In genomic region chr19:55254625-55254977, GRCh38 we compare ENCODE assay signal across 10 cellular contexts. TPM values are rescaled to one million over a fixed set of nuclear protein-coding genes. Genes with fewer than 3 reads are reported as not detected.
DNase-seq lines count a peak whose midpoint lies in the region; ATAC-seq, FAIRE-seq and TF ChIP-seq lines count a peak whose summit lies in the region.
"Had no signal": no experiment of that assay in that cellular context is flagged by ENCODE, and none has a peak within 500 bp of the region (broad histone marks: within the 10 kb centered on the region; RNA-seq: fewer than 3 reads in every experiment).

No MANE protein-coding gene starts in this region.

- no peak for DNase-seq in activated CD4-positive, alpha-beta T cell treated with anti-CD3 and anti-CD28 coated beads, Interleukin-2, amount 10 ng/mL, durations not matched to agents 24 days and 14 days
- DNase-seq in activated CD4-positive, alpha-beta T cell treated with anti-CD3 and anti-CD28 coated beads for 4 hours = no peak
- no peak for DNase-seq in activated CD8-positive, alpha-beta T cell treated with anti-CD3 and anti-CD28 coated beads, Interleukin-2, amount 10 ng/mL, durations not matched to agents 7 days and 5 days
- DNase-seq in HepG2 (ENCODE audit: low spot score) (no peak), SKM-1 (lab: John Stamatoyannopoulos, UW; ENCODE audit: unreplicated experiment) (no peak), NK-92 (lab: John Stamatoyannopoulos, UW; ENCODE audit: unreplicated experiment) (no peak), NCI-H2227 (lab: John Stamatoyannopoulos, UW; ENCODE audit: unreplicated experiment) (no peak)
- DNase-seq: NCI-H1092 treated with DMSO at 0.1 percent for 48 hours had no signal

- H3K27me3 Mint-ChIP-seq in activated CD4-positive, alpha-beta T cell treated with anti-CD3 and anti-CD28 coated beads, Interleukin-2, amount 10 ng/mL, durations not matched to agents 24 days and 14 days = peaks cover 2% of the 10 kb centered on the region
- no peaks in the 10 kb centered on the region for H3K27me3 Mint-ChIP-seq in activated CD8-positive, alpha-beta T cell treated with anti-CD3 and anti-CD28 coated beads, Interleukin-2, amount 10 ng/mL, durations not matched to agents 7 days and 5 days (ENCODE audit: low read depth)

- H3K4me1 Mint-ChIP-seq in activated CD4-positive, alpha-beta T cell treated with anti-CD3 and anti-CD28 coated beads, Interleukin-2, amount 10 ng/mL, durations not matched to agents 24 days and 14 days = peaks cover 65% of the 10 kb centered on the region
- peaks cover 54% of the 10 kb centered on the region for H3K4me1 Mint-ChIP-seq in activated CD8-positive, alpha-beta T cell treated with anti-CD3 and anti-CD28 coated beads, Interleukin-2, amount 10 ng/mL, durations not matched to agents 7 days and 5 days (ENCODE audit: low read depth)

- no peaks in the 10 kb centered on the region for H3K9me3 ChIP-seq in HepG2 (ENCODE audit: low read length)
- no peaks in the 10 kb centered on the region for H3K9me3 ChIP-seq in thymus (ENCODE audit: control insufficient read depth)

- H3K4me3 Mint-ChIP-seq in activated CD4-positive, alpha-beta T cell treated with anti-CD3 and anti-CD28 coated beads, Interleukin-2, amount 10 ng/mL, durations not matched to agents 24 days and 14 days = peak overlapping the region; percentile 96
- H3K4me3 Mint-ChIP-seq in activated CD8-positive, alpha-beta T cell treated with anti-CD3 and anti-CD28 coated beads, Interleukin-2, amount 10 ng/mL, durations not matched to agents 7 days and 5 days = peak overlapping the region; percentile 91

- CTCF ChIA-PET in activated CD8-positive, alpha-beta T cell treated with anti-CD3 and anti-CD28 coated beads, Interleukin-2, amount 10 ng/mL, durations not matched to agents 7 days and 5 days (lab: Charles Lee) = interaction anchor here (0.9 to 3.8 kb wide), 12 partner anchors 8 to 400 kb away, joined by 3 to 24 read pairs (median 6); partner anchors contain the start of genes HSPBP1, KMT5C, TMEM238 and ZNF784
- CTCF ChIA-PET in HepG2 (lab: Yijun Ruan, JAX; ENCODE audit: low intra/inter-chr PET ratio, low total read pairs) = no interaction called here

- H4K20me1 ChIP-seq in HepG2 (ENCODE audit: insufficient read depth, low read length) = peaks cover 61% of the 10 kb centered on the region

- peaks cover 45% of the 10 kb centered on the region for H3K36me3 Mint-ChIP-seq in activated CD4-positive, alpha-beta T cell treated with anti-CD3 and anti-CD28 coated beads, Interleukin-2, amount 10 ng/mL, durations not matched to agents 24 days and 14 days (ENCODE audit: low read depth)
- peaks cover 68% of the 10 kb centered on the region for H3K36me3 Mint-ChIP-seq in activated CD8-positive, alpha-beta T cell treated with anti-CD3 and anti-CD28 coated beads, Interleukin-2, amount 10 ng/mL, durations not matched to agents 7 days and 5 days (ENCODE audit: low read depth)

- BruUV-seq in HepG2 (replicated peaks; lab: Mats Ljungman, UMichigan) = no TSS peak

- no peak for ATAC-seq in activated CD8-positive, alpha-beta T cell treated with anti-CD3 and anti-CD28 coated beads, Interleukin-2, amount 10 ng/mL, durations not matched to agents 7 days and 5 days
- ATAC-seq in HepG2 = no peak

- POLR2A ChIA-PET in activated CD8-positive, alpha-beta T cell treated with anti-CD3 and anti-CD28 coated beads, Interleukin-2, amount 10 ng/mL, durations not matched to agents 7 days and 5 days (lab: Charles Lee) = interaction anchor here (0.7 to 3.7 kb wide), 10 partner anchors 12 to 351 kb away, joined by 3 to 18 read pairs (median 4); partner anchors contain the start of genes HSPBP1, KMT5C, TMEM238 and UBE2S
- POLR2A ChIA-PET in HepG2 (lab: Yijun Ruan, JAX) = interaction anchor here (1.8 to 4.1 kb wide), 3 partner anchors 48 to 84 kb away, joined by 6 to 14 read pairs (median 10); partner anchors contain the start of gene KMT5C

- 94% methylated on average over 3 of the region's 6 CpGs for WGBS in HepG2 (ENCODE audit: low lambda C conversion rate)
- 3% methylated on average over 6 of the region's 6 CpGs for WGBS in thymus

- TF ChIP-seq CTCF in HepG2 (CRISPR knock-in tag; IDR thresholded peaks at IDR 0.05) = no peak

- intact Hi-C loops in activated CD4-positive, alpha-beta T cell treated with anti-CD3 and anti-CD28 coated beads, Interleukin-2, amount 10 ng/mL, durations not matched to agents 24 days and 14 days (cut with micrococcal nuclease) = loop anchor here (10.0 kb wide), 3 partner anchors 400 to 1050 kb away; partner anchors contain the start of genes LENG9, RPS9 and U2AF2
- intact Hi-C loops in HepG2 (cut with micrococcal nuclease; ENCODE audit: unreplicated experiment) = no loop called here

- H3K9me3 Mint-ChIP-seq in activated CD4-positive, alpha-beta T cell treated with anti-CD3 and anti-CD28 coated beads, Interleukin-2, amount 10 ng/mL, durations not matched to agents 24 days and 14 days = no peaks in the 10 kb centered on the region
- H3K9me3 Mint-ChIP-seq in activated CD8-positive, alpha-beta T cell treated with anti-CD3 and anti-CD28 coated beads, Interleukin-2, amount 10 ng/mL, durations not matched to agents 7 days and 5 days (ENCODE audit: insufficient read depth) = no peaks in the 10 kb centered on the region

- no peak overlapping the region for H3K9ac ChIP-seq in HepG2 (ENCODE audit: insufficient read depth, low read depth, low read length)

- H3K27ac ChIP-seq in HepG2 (ENCODE audit: extremely low read length, insufficient read depth, low read length) (no peak overlapping the region), thymus (ENCODE audit: low read depth) (peak overlapping the region; percentile 99)
- H3K27ac ChIP-seq: cardiac muscle cell had no signal

- H3K36me3 ChIP-seq in HepG2 (replicated peaks in 1 of 2; ENCODE audit: control insufficient read depth in 1 of 2, insufficient read depth in 2 of 2, low read length in 2 of 2) = peaks cover 11 to 36% of the 10 kb centered on the region in 2 experiments; a peak in 4 of 5 replicates
- H3K36me3 ChIP-seq in thymus (ENCODE audit: control insufficient read depth, insufficient read depth) = peaks cover 17% of the 10 kb centered on the region
- H3K36me3 ChIP-seq: cardiac muscle cell had no signal

- 0 out of 2 replicates have a peak overlapping the region, but pooled peaks have one; percentile 99 for H3K4me2 ChIP-seq in HepG2 (ENCODE audit: low read depth, low read length)

- no peak for FAIRE-seq in HepG2 (lab: Jason Lieb, UNC)

- no peak for TF ChIP-seq EP300 in HepG2 (IDR thresholded peaks at IDR 0.05; ENCODE audit: low read depth in 2 of 2, low read length in 2 of 2)
- TF ChIP-seq EP300 in HepG2 (CRISPR knock-in tag; IDR thresholded peaks at IDR 0.05; ENCODE audit: borderline replicate concordance) = no peak

- in situ Hi-C loops in HepG2 (cut with HindIII; ENCODE audit: extremely low pct_ligation_motif_present, low pct_unique_long_range_greater_than_20kb) = no loop called here

- peaks cover 84% of the 10 kb centered on the region for H3K79me2 ChIP-seq in HepG2 (ENCODE audit: insufficient read depth, low read length)

- H3K4me3 ChIP-seq in HepG2 (replicated peaks in 1 of 3; ENCODE audit: insufficient read depth in 1 of 3, low read depth in 2 of 3, low read length in 3 of 3) (no peak overlapping the region), thymus (ENCODE audit: low read length) (peak overlapping the region; percentile 92)
- H3K4me3 ChIP-seq: cardiac muscle cell had no signal

- H2AFZ ChIP-seq in HepG2 (ENCODE audit: low read length) = no peak overlapping the region

- TF ChIP-seq RAD21 in HepG2 (CRISPR knock-in tag; IDR thresholded peaks at IDR 0.05) = no peak

- H3K27ac Mint-ChIP-seq in activated CD4-positive, alpha-beta T cell treated with anti-CD3 and anti-CD28 coated beads, Interleukin-2, amount 10 ng/mL, durations not matched to agents 24 days and 14 days = peak overlapping the region; percentile 96
- peak overlapping the region; percentile 100 for H3K27ac Mint-ChIP-seq in activated CD8-positive, alpha-beta T cell treated with anti-CD3 and anti-CD28 coated beads, Interleukin-2, amount 10 ng/mL, durations not matched to agents 7 days and 5 days

- no peak for TF ChIP-seq POLR2A in HepG2 (IDR thresholded peaks at IDR 0.05; ENCODE audit: insufficient read depth in 1 of 2, low read depth in 2 of 2, low read length in 2 of 2)

- peaks cover 61% of the 10 kb centered on the region for H3K4me1 ChIP-seq in HepG2 (ENCODE audit: insufficient read depth, low read length)
- H3K4me1 ChIP-seq in thymus (ENCODE audit: control insufficient read depth, insufficient read depth, low read length) = peaks cover 49% of the 10 kb centered on the region

- no peaks in the 10 kb centered on the region; a peak in 1 of 5 replicates for H3K27me3 ChIP-seq in HepG2 (ENCODE audit: control insufficient read depth in 1 of 2, insufficient read depth in 2 of 2, low read length in 2 of 2)
- H3K27me3 ChIP-seq in thymus (ENCODE audit: control insufficient read depth, insufficient read depth) = no peaks in the 10 kb centered on the region
- H3K27me3 ChIP-seq: cardiac muscle cell had no signal

RNA-seq across cellular contexts. Expression of gene PPP6R1, which starts 4.2 kb away (rescaled TPM):
- total RNA-seq in activated CD4-positive, alpha-beta T cell treated with anti-CD3 and anti-CD28 coated beads, Interleukin-2, amount 10 ng/mL, durations not matched to agents 24 days and 14 days = 196 and 216 TPM in 2 replicates
- 100 to 1,000 TPM; 256 to 265 TPM for total RNA-seq in activated CD8-positive, alpha-beta T cell treated with anti-CD3 and anti-CD28 coated beads, Interleukin-2, amount 10 ng/mL, durations not matched to agents 7 days and 5 days
- total RNA-seq in HepG2 (2016; rRNA removed; fragmentation: Illumina TruSeq; extraction: Trizol) = 23.0 and 25.8 TPM in 2 replicates
- total RNA-seq in HepG2 (2016; cell fraction: cytosol; rRNA removed; fragmentation: Illumina TruSeq; extraction: Trizol; ENCODE audit: low read depth) = 6.5 and 7.1 TPM in 2 replicates
- total RNA-seq in HepG2 (2016; cell fraction: insoluble cytoplasmic fraction; rRNA removed; fragmentation: Illumina TruSeq; extraction: Trizol) = 18.2 and 27.7 TPM in 2 replicates
- 22.9 and 23.1 TPM in 2 replicates for total RNA-seq in HepG2 (2016; cell fraction: membrane; rRNA removed; fragmentation: Illumina TruSeq; extraction: Trizol)
- total RNA-seq in HepG2 (2016; cell fraction: nucleus; rRNA removed; fragmentation: Illumina TruSeq; extraction: Trizol) = 20.2 and 25.1 TPM in 2 replicates
- 54.0 and 75.7 TPM in 2 replicates for polyA plus RNA-seq in HepG2 (2011; rRNA removed)
- 44.7 and 48.8 TPM in 2 replicates for polyA plus RNA-seq in HepG2 (2011; cell fraction: cytosol; rRNA removed)
- 190 and 211 TPM in 2 replicates for polyA plus RNA-seq in HepG2 (2011; cell fraction: nucleus; rRNA removed)
- 51.7 and 56.8 TPM in 2 replicates for polyA plus RNA-seq in HepG2 (2012)
- polyA plus RNA-seq in HepG2 (2016; cell fraction: cytosol; fragmentation: Illumina TruSeq; extraction: Trizol; ENCODE audit: low read depth) = 8.4 and 9.7 TPM in 2 replicates
- polyA plus RNA-seq in HepG2 (2016; cell fraction: insoluble cytoplasmic fraction; fragmentation: Illumina TruSeq; extraction: Trizol; ENCODE audit: low read depth) = 27.5 and 36.1 TPM in 2 replicates
- polyA plus RNA-seq in HepG2 (2016; cell fraction: membrane; fragmentation: Illumina TruSeq; extraction: Trizol; ENCODE audit: low read depth) = 20.6 and 23.5 TPM in 2 replicates
- polyA plus RNA-seq in HepG2 (2016; cell fraction: nucleus; fragmentation: Illumina TruSeq; extraction: Trizol; ENCODE audit: insufficient read depth, low read depth) = 73.4 and 77.9 TPM in 2 replicates
- 112 and 140 TPM in 2 replicates for polyA minus RNA-seq in HepG2 (2011; rRNA and poly(A)+ RNA removed; ENCODE audit: low replicate concordance)
- 48.9 and 57.3 TPM in 2 replicates for polyA minus RNA-seq in HepG2 (2011; cell fraction: cytosol; rRNA and poly(A)+ RNA removed)
- 48.9 and 67.0 TPM in 2 replicates for polyA minus RNA-seq in HepG2 (2011; cell fraction: nucleus; rRNA and poly(A)+ RNA removed)
- polyA plus RNA-seq in thymus = 48.5 TPM

RNA-seq across cellular contexts. Expression of gene HSPBP1, which starts 25.3 kb away (rescaled TPM):
- total RNA-seq in activated CD4-positive, alpha-beta T cell treated with anti-CD3 and anti-CD28 coated beads, Interleukin-2, amount 10 ng/mL, durations not matched to agents 24 days and 14 days = 63.9 and 68.3 TPM in 2 replicates
- 10 to 100 TPM; 31.1 to 32.7 TPM for total RNA-seq in activated CD8-positive, alpha-beta T cell treated with anti-CD3 and anti-CD28 coated beads, Interleukin-2, amount 10 ng/mL, durations not matched to agents 7 days and 5 days
- total RNA-seq in HepG2 (2016; rRNA removed; fragmentation: Illumina TruSeq; extraction: Trizol) = 33.7 and 35.9 TPM in 2 replicates
- 3.9 TPM in 2 replicates for total RNA-seq in HepG2 (2016; cell fraction: cytosol; rRNA removed; fragmentation: Illumina TruSeq; extraction: Trizol; ENCODE audit: low read depth)
- total RNA-seq in HepG2 (2016; cell fraction: insoluble cytoplasmic fraction; rRNA removed; fragmentation: Illumina TruSeq; extraction: Trizol) = 32.9 and 34.5 TPM in 2 replicates
- total RNA-seq in HepG2 (2016; cell fraction: membrane; rRNA removed; fragmentation: Illumina TruSeq; extraction: Trizol) = 8.1 and 8.5 TPM in 2 replicates
- 14.3 and 15.8 TPM in 2 replicates for total RNA-seq in HepG2 (2016; cell fraction: nucleus; rRNA removed; fragmentation: Illumina TruSeq; extraction: Trizol)
- 22.3 and 25.7 TPM in 2 replicates for polyA plus RNA-seq in HepG2 (2011; rRNA removed)
- polyA plus RNA-seq in HepG2 (2011; cell fraction: cytosol; rRNA removed) = 19.2 and 35.4 TPM in 2 replicates
- 19.5 and 22.1 TPM in 2 replicates for polyA plus RNA-seq in HepG2 (2011; cell fraction: nucleus; rRNA removed)
- polyA plus RNA-seq in HepG2 (2012) = 14.9 and 21.2 TPM in 2 replicates
- 5.6 and 5.7 TPM in 2 replicates for polyA plus RNA-seq in HepG2 (2016; cell fraction: cytosol; fragmentation: Illumina TruSeq; extraction: Trizol; ENCODE audit: low read depth)
- polyA plus RNA-seq in HepG2 (2016; cell fraction: insoluble cytoplasmic fraction; fragmentation: Illumina TruSeq; extraction: Trizol; ENCODE audit: low read depth) = 53.4 and 56.0 TPM in 2 replicates
- 8.9 and 9.7 TPM in 2 replicates for polyA plus RNA-seq in HepG2 (2016; cell fraction: membrane; fragmentation: Illumina TruSeq; extraction: Trizol; ENCODE audit: low read depth)
- 26.8 and 27.6 TPM in 2 replicates for polyA plus RNA-seq in HepG2 (2016; cell fraction: nucleus; fragmentation: Illumina TruSeq; extraction: Trizol; ENCODE audit: insufficient read depth, low read depth)
- 33.2 and 42.3 TPM in 2 replicates for polyA minus RNA-seq in HepG2 (2011; rRNA and poly(A)+ RNA removed; ENCODE audit: low replicate concordance)
- polyA minus RNA-seq in HepG2 (2011; cell fraction: cytosol; rRNA and poly(A)+ RNA removed) = 15.9 and 23.8 TPM in 2 replicates
- 4.6 and 6.1 TPM in 2 replicates for polyA minus RNA-seq in HepG2 (2011; cell fraction: nucleus; rRNA and poly(A)+ RNA removed)
- polyA plus RNA-seq in thymus = 21.8 TPM

RNA-seq across cellular contexts. Expression of gene TMEM86B, which starts 26.0 kb away (rescaled TPM):
- total RNA-seq in activated CD4-positive, alpha-beta T cell treated with anti-CD3 and anti-CD28 coated beads, Interleukin-2, amount 10 ng/mL, durations not matched to agents 24 days and 14 days = 6.8 and 7.7 TPM in 2 replicates
- 10 to 100 TPM; 11.0 to 13.8 TPM for total RNA-seq in activated CD8-positive, alpha-beta T cell treated with anti-CD3 and anti-CD28 coated beads, Interleukin-2, amount 10 ng/mL, durations not matched to agents 7 days and 5 days
- 6.0 and 9.6 TPM in 2 replicates for total RNA-seq in HepG2 (2016; rRNA removed; fragmentation: Illumina TruSeq; extraction: Trizol)
- 9.6 and 12.1 TPM in 2 replicates for total RNA-seq in HepG2 (2016; cell fraction: cytosol; rRNA removed; fragmentation: Illumina TruSeq; extraction: Trizol; ENCODE audit: low read depth)
- 6.1 and 10.1 TPM in 2 replicates for total RNA-seq in HepG2 (2016; cell fraction: insoluble cytoplasmic fraction; rRNA removed; fragmentation: Illumina TruSeq; extraction: Trizol)
- total RNA-seq in HepG2 (2016; cell fraction: membrane; rRNA removed; fragmentation: Illumina TruSeq; extraction: Trizol) = 13.1 and 18.6 TPM in 2 replicates
- total RNA-seq in HepG2 (2016; cell fraction: nucleus; rRNA removed; fragmentation: Illumina TruSeq; extraction: Trizol) = 7.1 and 10.0 TPM in 2 replicates
- 7.7 and 10.7 TPM in 2 replicates for polyA plus RNA-seq in HepG2 (2011; rRNA removed)
- polyA plus RNA-seq in HepG2 (2011; cell fraction: cytosol; rRNA removed) = 6.2 and 9.1 TPM in 2 replicates
- 66.7 and 95.0 TPM in 2 replicates for polyA plus RNA-seq in HepG2 (2011; cell fraction: nucleus; rRNA removed)
- polyA plus RNA-seq in HepG2 (2012) = 16.2 and 16.6 TPM in 2 replicates
- 22.1 and 25.3 TPM in 2 replicates for polyA plus RNA-seq in HepG2 (2016; cell fraction: cytosol; fragmentation: Illumina TruSeq; extraction: Trizol; ENCODE audit: low read depth)
- 8.1 and 13.8 TPM in 2 replicates for polyA plus RNA-seq in HepG2 (2016; cell fraction: insoluble cytoplasmic fraction; fragmentation: Illumina TruSeq; extraction: Trizol; ENCODE audit: low read depth)
- polyA plus RNA-seq in HepG2 (2016; cell fraction: membrane; fragmentation: Illumina TruSeq; extraction: Trizol; ENCODE audit: low read depth) = 27.2 and 29.7 TPM in 2 replicates
- 36.9 and 38.1 TPM in 2 replicates for polyA plus RNA-seq in HepG2 (2016; cell fraction: nucleus; fragmentation: Illumina TruSeq; extraction: Trizol; ENCODE audit: insufficient read depth, low read depth)
- polyA minus RNA-seq in HepG2 (2011; rRNA and poly(A)+ RNA removed; ENCODE audit: low replicate concordance) = 1.9 and 14.4 TPM in 2 replicates
- polyA minus RNA-seq in HepG2 (2011; cell fraction: cytosol; rRNA and poly(A)+ RNA removed) = 2.9 and 3.2 TPM in 2 replicates
- polyA minus RNA-seq in HepG2 (2011; cell fraction: nucleus; rRNA and poly(A)+ RNA removed) = 7.1 and 7.8 TPM in 2 replicates
- polyA plus RNA-seq in thymus = 39.7 TPM

RNA-seq across cellular contexts. Expression of gene BRSK1, which starts 29.2 kb away (rescaled TPM):
- total RNA-seq in activated CD4-positive, alpha-beta T cell treated with anti-CD3 and anti-CD28 coated beads, Interleukin-2, amount 10 ng/mL, durations not matched to agents 24 days and 14 days = 5.9 and 7.9 TPM in 2 replicates
- total RNA-seq in activated CD8-positive, alpha-beta T cell treated with anti-CD3 and anti-CD28 coated beads, Interleukin-2, amount 10 ng/mL, durations not matched to agents 7 days and 5 days = 1 to 10 TPM; 7.3 to 7.5 TPM
- total RNA-seq in HepG2 (2016; rRNA removed; fragmentation: Illumina TruSeq; extraction: Trizol) = 0.18 TPM in 1 of 2 replicates, not detected in the other
- total RNA-seq in HepG2 (2016; cell fraction: cytosol; rRNA removed; fragmentation: Illumina TruSeq; extraction: Trizol; ENCODE audit: low read depth) = not detected in 2 replicates
- 0.19 TPM in 1 of 2 replicates, not detected in the other for total RNA-seq in HepG2 (2016; cell fraction: insoluble cytoplasmic fraction; rRNA removed; fragmentation: Illumina TruSeq; extraction: Trizol)
- 0.10 and 0.25 TPM in 2 replicates for total RNA-seq in HepG2 (2016; cell fraction: membrane; rRNA removed; fragmentation: Illumina TruSeq; extraction: Trizol)
- total RNA-seq in HepG2 (2016; cell fraction: nucleus; rRNA removed; fragmentation: Illumina TruSeq; extraction: Trizol) = 0.60 TPM in 1 of 2 replicates, not detected in the other
- polyA plus RNA-seq in HepG2 (2011; rRNA removed) (1.2 and 1.9 TPM in 2 replicates), thymus (2.9 TPM)
- 0.75 and 1.1 TPM in 2 replicates for polyA plus RNA-seq in HepG2 (2011; cell fraction: cytosol; rRNA removed)
- 8.1 and 12.7 TPM in 2 replicates for polyA plus RNA-seq in HepG2 (2011; cell fraction: nucleus; rRNA removed)
- polyA plus RNA-seq in HepG2 (2012) = 0.74 and 1.1 TPM in 2 replicates
- 0.14 and 0.17 TPM in 2 replicates for polyA plus RNA-seq in HepG2 (2016; cell fraction: cytosol; fragmentation: Illumina TruSeq; extraction: Trizol; ENCODE audit: low read depth)
- polyA plus RNA-seq in HepG2 (2016; cell fraction: insoluble cytoplasmic fraction; fragmentation: Illumina TruSeq; extraction: Trizol; ENCODE audit: low read depth) = 0.20 and 0.44 TPM in 2 replicates
- polyA plus RNA-seq in HepG2 (2016; cell fraction: membrane; fragmentation: Illumina TruSeq; extraction: Trizol; ENCODE audit: low read depth) = 0.09 and 0.25 TPM in 2 replicates
- 0.68 and 0.79 TPM in 2 replicates for polyA plus RNA-seq in HepG2 (2016; cell fraction: nucleus; fragmentation: Illumina TruSeq; extraction: Trizol; ENCODE audit: insufficient read depth, low read depth)
- 0.72 and 1.3 TPM in 2 replicates for polyA minus RNA-seq in HepG2 (2011; rRNA and poly(A)+ RNA removed; ENCODE audit: low replicate concordance)
- polyA minus RNA-seq in HepG2 (2011; cell fraction: cytosol; rRNA and poly(A)+ RNA removed) = not detected in 2 replicates
- polyA minus RNA-seq in HepG2 (2011; cell fraction: nucleus; rRNA and poly(A)+ RNA removed) = 1.0 and 1.2 TPM in 2 replicates

RNA-seq across cellular contexts. Expression of gene PTPRH, which starts 45.3 kb away (rescaled TPM):
- total RNA-seq in activated CD4-positive, alpha-beta T cell treated with anti-CD3 and anti-CD28 coated beads, Interleukin-2, amount 10 ng/mL, durations not matched to agents 24 days and 14 days = not detected in 2 replicates
- not detected for total RNA-seq in activated CD8-positive, alpha-beta T cell treated with anti-CD3 and anti-CD28 coated beads, Interleukin-2, amount 10 ng/mL, durations not matched to agents 7 days and 5 days
- 9.9 and 14.7 TPM in 2 replicates for total RNA-seq in HepG2 (2016; rRNA removed; fragmentation: Illumina TruSeq; extraction: Trizol)
- 1.9 and 2.0 TPM in 2 replicates for total RNA-seq in HepG2 (2016; cell fraction: cytosol; rRNA removed; fragmentation: Illumina TruSeq; extraction: Trizol; ENCODE audit: low read depth)
- total RNA-seq in HepG2 (2016; cell fraction: insoluble cytoplasmic fraction; rRNA removed; fragmentation: Illumina TruSeq; extraction: Trizol) = 8.4 and 15.2 TPM in 2 replicates
- 5.0 and 5.3 TPM in 2 replicates for total RNA-seq in HepG2 (2016; cell fraction: membrane; rRNA removed; fragmentation: Illumina TruSeq; extraction: Trizol)
- 13.3 and 16.9 TPM in 2 replicates for total RNA-seq in HepG2 (2016; cell fraction: nucleus; rRNA removed; fragmentation: Illumina TruSeq; extraction: Trizol)
- polyA plus RNA-seq in HepG2 (2011; rRNA removed) (125 and 166 TPM in 2 replicates), thymus (0.14 TPM)
- 78.8 and 83.6 TPM in 2 replicates for polyA plus RNA-seq in HepG2 (2011; cell fraction: cytosol; rRNA removed)
- polyA plus RNA-seq in HepG2 (2011; cell fraction: nucleus; rRNA removed) = 220 and 225 TPM in 2 replicates
- polyA plus RNA-seq in HepG2 (2012) = 52.4 and 60.5 TPM in 2 replicates
- 0.66 and 0.80 TPM in 2 replicates for polyA plus RNA-seq in HepG2 (2016; cell fraction: cytosol; fragmentation: Illumina TruSeq; extraction: Trizol; ENCODE audit: low read depth)
- 5.8 and 6.3 TPM in 2 replicates for polyA plus RNA-seq in HepG2 (2016; cell fraction: insoluble cytoplasmic fraction; fragmentation: Illumina TruSeq; extraction: Trizol; ENCODE audit: low read depth)
- polyA plus RNA-seq in HepG2 (2016; cell fraction: membrane; fragmentation: Illumina TruSeq; extraction: Trizol; ENCODE audit: low read depth) = 1.2 and 2.2 TPM in 2 replicates
- 19.3 and 22.0 TPM in 2 replicates for polyA plus RNA-seq in HepG2 (2016; cell fraction: nucleus; fragmentation: Illumina TruSeq; extraction: Trizol; ENCODE audit: insufficient read depth, low read depth)
- polyA minus RNA-seq in HepG2 (2011; rRNA and poly(A)+ RNA removed; ENCODE audit: low replicate concordance) = 4.3 and 150 TPM in 2 replicates
- polyA minus RNA-seq in HepG2 (2011; cell fraction: cytosol; rRNA and poly(A)+ RNA removed) = 36.0 and 38.7 TPM in 2 replicates
- 84.6 and 100 TPM in 2 replicates for polyA minus RNA-seq in HepG2 (2011; cell fraction: nucleus; rRNA and poly(A)+ RNA removed)
